12 cellular contexts compared by ENCODE assay signal in genomic region chr1:152926091-152926490, GRCh38. TPM values are rescaled to one million over a fixed set of nuclear protein-coding genes. Genes with fewer than 3 reads are reported as not detected.
DNase-seq lines count a peak whose midpoint lies in the region; ATAC-seq, FAIRE-seq and TF ChIP-seq lines count a peak whose summit lies in the region.
"Had no signal": no experiment of that assay in that cellular context is flagged by ENCODE, and none has a peak within 500 bp of the region (broad histone marks: within the 10 kb centered on the region; RNA-seq: fewer than 3 reads in every experiment).

No MANE protein-coding gene starts in this region.

- no peak overlapping the region for H2AK5ac ChIP-seq in H1 (ENCODE audit: low read depth, low read length)

- H2BK5ac ChIP-seq in H1 (ENCODE audit: low read depth, low read length): no peak overlapping the region

- H3K4me1 Mint-ChIP-seq in activated CD4-positive, alpha-beta T cell treated with anti-CD3 and anti-CD28 coated beads, Interleukin-2, amount 10 ng/mL, durations not matched to agents 24 days and 14 days: no peaks in the 10 kb centered on the region
- no peaks in the 10 kb centered on the region for H3K4me1 Mint-ChIP-seq in activated CD4-positive, alpha-beta T cell treated with anti-CD3 and anti-CD28 coated beads for 36 hours

- H3K79me1 ChIP-seq in H1 (ENCODE audit: low read depth, low read length): no peaks in the 10 kb centered on the region

- H3K4ac ChIP-seq in H1 (replicated peaks; ENCODE audit: insufficient read length, low read depth, low read length): no peak overlapping the region

- H3K23me2 ChIP-seq in H1 (ENCODE audit: low read depth, low read length): no peaks in the 10 kb centered on the region

- peak; percentile 21 to 76 (median 60) for TF ChIP-seq CTCF in H1 (IDR thresholded peaks at IDR 0.05; ENCODE audit: control extremely low read depth in 1 of 3, insufficient read depth in 1 of 3, low read depth in 1 of 3, low read length in 3 of 3)
- peak in 14 of 56 donors; percentile 8 to 40 (median 22) for TF ChIP-seq CTCF in dorsolateral prefrontal cortex (IDR thresholded peaks at IDR 0.05 in 54 of 56, conservative IDR thresholded peaks at IDR 0.05 in 2 of 56; ENCODE audit: low read depth in 1 of 56, partially characterized antibody in 56 of 56)

- FAIRE-seq in H1 (lab: Jason Lieb, UNC): peak; percentile 65

- H2BK15ac ChIP-seq in H1 (ENCODE audit: low read length): no peak overlapping the region

- no peak for ATAC-seq in activated CD4-positive, alpha-beta T cell treated with anti-CD3 and anti-CD28 coated beads for 36 hours
- ATAC-seq in HG03520 (IDR thresholded peaks at IDR 0.05; ENCODE audit: unreplicated experiment) (no peak), HG03521 (IDR thresholded peaks at IDR 0.05; ENCODE audit: unreplicated experiment) (no peak)

- no peak overlapping the region for H4K8ac ChIP-seq in H1 (ENCODE audit: extremely low read depth, insufficient read depth, low read length)

- H3K79me2 ChIP-seq in H1 (ENCODE audit: control insufficient read depth in 1 of 2, insufficient read depth in 2 of 2, low read length in 2 of 2): no peaks in the 10 kb centered on the region

- no peaks in the 10 kb centered on the region for H3K27me3 ChIP-seq in H1 (replicated peaks in 1 of 4; ENCODE audit: control insufficient read depth in 3 of 4, extremely low read depth in 1 of 4, insufficient read depth in 3 of 4, low read length in 3 of 4)
- peaks cover 0 to 11% (median 0%) of the 10 kb centered on the region in 45 donors for H3K27me3 ChIP-seq in dorsolateral prefrontal cortex
- H3K27me3 ChIP-seq: SJSA1, vagina had no signal

- H4K91ac ChIP-seq in H1 (replicated peaks; ENCODE audit: insufficient read length, low read length): no peak overlapping the region

- H3K27ac ChIP-seq in H1 (ENCODE audit: low read depth, low read length): no peak overlapping the region
- no peak overlapping the region for H3K27ac ChIP-seq in dorsolateral prefrontal cortex
- H3K27ac ChIP-seq: SJSA1, vagina had no signal

- no peaks in the 10 kb centered on the region for H3K36me3 Mint-ChIP-seq in activated CD4-positive, alpha-beta T cell treated with anti-CD3 and anti-CD28 coated beads, Interleukin-2, amount 10 ng/mL, durations not matched to agents 24 days and 14 days (ENCODE audit: low read depth)
- H3K36me3 Mint-ChIP-seq in activated CD4-positive, alpha-beta T cell treated with anti-CD3 and anti-CD28 coated beads for 36 hours (ENCODE audit: low read depth): no peaks in the 10 kb centered on the region

- DNase-seq in activated CD4-positive, alpha-beta T cell treated with anti-CD3 and anti-CD28 coated beads, Interleukin-2, amount 10 ng/mL, durations not matched to agents 24 days and 14 days: peak; percentile 50
- no peak for DNase-seq in activated CD4-positive, alpha-beta T cell treated with anti-CD3 and anti-CD28 coated beads for 36 hours
- DNase-seq in Kasumi-1 (lab: John Stamatoyannopoulos, UW) (peak; percentile 1 to 2), H1 (ENCODE audit: low read depth in 1 of 2, low spot score in 2 of 2) (no peak), 8988T (no peak), dorsolateral prefrontal cortex (no peak)
- DNase-seq: activated naive CD4-positive, alpha-beta T cell treated with anti-CD3 and anti-CD28 coated beads, Interleukin-2, amount 50 U/mL, for 16 hours; DMS79 treated with DMSO at 0.1 percent for 48 hours had no signal

- H2BK12ac ChIP-seq in H1 (ENCODE audit: low read depth, low read length): no peak overlapping the region

- no peak overlapping the region for H3K27ac Mint-ChIP-seq in activated CD4-positive, alpha-beta T cell treated with anti-CD3 and anti-CD28 coated beads, Interleukin-2, amount 10 ng/mL, durations not matched to agents 24 days and 14 days
- H3K27ac Mint-ChIP-seq in activated CD4-positive, alpha-beta T cell treated with anti-CD3 and anti-CD28 coated beads for 36 hours: no peak overlapping the region

- H4K20me1 ChIP-seq in H1 (replicated peaks in 1 of 2; ENCODE audit: control insufficient read depth in 1 of 2, insufficient read depth in 2 of 2, low read length in 2 of 2): no peaks in the 10 kb centered on the region

- H3K4me2 ChIP-seq in H1 (ENCODE audit: insufficient read depth in 1 of 2, low read depth in 2 of 2, low read length in 2 of 2): no peak overlapping the region

- H4K5ac ChIP-seq in H1 (ENCODE audit: insufficient read length, low read depth, low read length): no peak overlapping the region

- H3K9me3 ChIP-seq in H1 (ENCODE audit: insufficient read depth in 2 of 2, low read depth in 1 of 2, low read length in 1 of 2): peaks cover 16 to 18% of the 10 kb centered on the region in 2 experiments
- H3K9me3 ChIP-seq: SJSA1, vagina had no signal

- H3K36me3 ChIP-seq in H1 (ENCODE audit: control insufficient read depth in 2 of 4, insufficient read depth in 4 of 4, low read length in 3 of 4): peaks cover 0 to 5% (median 0%) of the 10 kb centered on the region in 4 experiments; a peak in 1 of 8 replicates
- H3K36me3 ChIP-seq: SJSA1, vagina had no signal

- H3K4me3 Mint-ChIP-seq in activated CD4-positive, alpha-beta T cell treated with anti-CD3 and anti-CD28 coated beads, Interleukin-2, amount 10 ng/mL, durations not matched to agents 24 days and 14 days: no peak overlapping the region
- H3K4me3 Mint-ChIP-seq in activated CD4-positive, alpha-beta T cell treated with anti-CD3 and anti-CD28 coated beads for 36 hours: no peak overlapping the region

- TF ChIP-seq POLR2A in H1 (IDR thresholded peaks at IDR 0.05; ENCODE audit: control extremely low read depth in 1 of 2, low read depth in 2 of 2, low read length in 2 of 2): no peak

- no peak overlapping the region for H2BK120ac ChIP-seq in H1 (replicated peaks; ENCODE audit: low read depth, low read length)

- H3K4me1 ChIP-seq in H1 (replicated peaks in 1 of 4; ENCODE audit: control insufficient read depth in 3 of 4, insufficient read depth in 4 of 4, low read length in 3 of 4): no peaks in the 10 kb centered on the region
- H3K4me1 ChIP-seq: SJSA1, vagina had no signal

- POLR2A ChIA-PET in activated CD4-positive, alpha-beta T cell treated with anti-CD3 and anti-CD28 coated beads for 36 hours (lab: Charles Lee): no interaction called here
- POLR2A ChIA-PET in H1 (lab: Charles Lee; ENCODE audit: partially characterized antibody): no interaction called here

- no peaks in the 10 kb centered on the region for H3K9me3 Mint-ChIP-seq in activated CD4-positive, alpha-beta T cell treated with anti-CD3 and anti-CD28 coated beads, Interleukin-2, amount 10 ng/mL, durations not matched to agents 24 days and 14 days
- no peaks in the 10 kb centered on the region for H3K9me3 Mint-ChIP-seq in activated CD4-positive, alpha-beta T cell treated with anti-CD3 and anti-CD28 coated beads for 36 hours (ENCODE audit: low read depth)

- no peak overlapping the region for H3K4me3 ChIP-seq in H1 (ENCODE audit: extremely low read depth in 1 of 4, insufficient read depth in 2 of 4, low read depth in 3 of 4, low read length in 4 of 4)
- H3K4me3 ChIP-seq in dorsolateral prefrontal cortex: no peak overlapping the region
- H3K4me3 ChIP-seq: SJSA1, vagina had no signal

- H3K27me3 Mint-ChIP-seq in activated CD4-positive, alpha-beta T cell treated with anti-CD3 and anti-CD28 coated beads, Interleukin-2, amount 10 ng/mL, durations not matched to agents 24 days and 14 days: peaks cover 2% of the 10 kb centered on the region
- H3K27me3 Mint-ChIP-seq in activated CD4-positive, alpha-beta T cell treated with anti-CD3 and anti-CD28 coated beads for 36 hours: peaks cover 24% of the 10 kb centered on the region

- no peak overlapping the region for H3K18ac ChIP-seq in H1 (ENCODE audit: extremely low read depth, low read length)

- H3K23ac ChIP-seq in H1 (ENCODE audit: insufficient read length): no peak overlapping the region

- no peak overlapping the region for H3K14ac ChIP-seq in H1 (ENCODE audit: insufficient read length)

- CTCF ChIA-PET in activated CD4-positive, alpha-beta T cell treated with anti-CD3 and anti-CD28 coated beads for 36 hours (lab: Charles Lee): interaction anchor here (0.7 kb wide), 1 partner anchor 55 kb away, joined by 3 read pairs; no protein-coding TSS in a partner anchor
- CTCF ChIA-PET in H1 (lab: Charles Lee; ENCODE audit: partially characterized antibody): interaction anchor here (0.8 to 2.1 kb wide), 9 partner anchors 16 to 298 kb away, joined by 3 to 11 read pairs (median 3); partner anchors contain the start of gene SMCP

- no peak overlapping the region for H2BK20ac ChIP-seq in H1 (ENCODE audit: low read length)

- H3K56ac ChIP-seq in H1 (replicated peaks; ENCODE audit: insufficient read length, low read depth, low read length): no peak overlapping the region

- no peak overlapping the region for H2AFZ ChIP-seq in H1 (ENCODE audit: low read length)

- intact Hi-C loops in activated CD4-positive, alpha-beta T cell treated with anti-CD3 and anti-CD28 coated beads, Interleukin-2, amount 10 ng/mL, durations not matched to agents 24 days and 14 days (cut with micrococcal nuclease): no loop called here
- intact Hi-C loops in activated CD4-positive, alpha-beta T cell treated with anti-CD3 and anti-CD28 coated beads for 36 hours (cut with DNase I, micrococcal nuclease): loop anchor here in 1 of 2 experiments (2.0 to 5.0 kb wide), 2 partner anchors 55 to 274 kb away; no protein-coding TSS in a partner anchor
- intact Hi-C loops in dorsolateral prefrontal cortex (cut with DNase I): no loop called here

- peak; percentile 85 to 86 for TF ChIP-seq RAD21 in H1 (IDR thresholded peaks at IDR 0.05 in 1 of 2, conservative IDR thresholded peaks at IDR 0.05 in 1 of 2; ENCODE audit: low read depth in 2 of 2, low read length in 2 of 2)

- no peak for TF ChIP-seq EP300 in H1 (IDR thresholded peaks at IDR 0.05; ENCODE audit: borderline replicate concordance in 1 of 2, low read depth in 2 of 2, low read length in 2 of 2)

- WGBS in H1 (ENCODE audit: extremely low coverage in 1 of 2, insufficient coverage in 1 of 2, insufficient read length in 1 of 2, insufficient replicate concordance in 2 of 2, low coverage in 1 of 2, low lambda C conversion rate in 2 of 2, missing lambda C conversion rate in 1 of 2), 2 experiments: 77% methylated on average over 3 of the region's 3 CpGs; no CpG with 5 or more reads in 1 of the 2 experiments

- no peak overlapping the region for H3K9ac ChIP-seq in H1 (replicated peaks in 1 of 4; ENCODE audit: extremely low read depth in 1 of 4, low read depth in 3 of 4, low read length in 3 of 4)

RNA-seq across cellular contexts. Expression of gene IVL, which starts 17.7 kb away (rescaled TPM):
- total RNA-seq in activated CD4-positive, alpha-beta T cell treated with anti-CD3 and anti-CD28 coated beads, Interleukin-2, amount 10 ng/mL, durations not matched to agents 24 days and 14 days: not detected in 2 replicates
- under 1 TPM in 1 of 2 experiments, not detected in 1; 0.07 TPM for total RNA-seq in activated CD4-positive, alpha-beta T cell treated with anti-CD3 and anti-CD28 coated beads for 36 hours
- not detected in 2 replicates for total RNA-seq in H1 (2021; fragmentation: NEBNext Ultra II Directional; extraction: Animal tissue kit (Norgen Biotek cat#: 25700))
- not detected in 2 replicates for polyA plus RNA-seq in H1 (2011; rRNA removed)
- polyA plus RNA-seq in H1 (2011; cell fraction: cytosol; rRNA removed): not detected
- not detected for polyA plus RNA-seq in H1 (2011; cell fraction: nucleus; rRNA removed)
- polyA plus RNA-seq in H1 (2012, experiment 1 of 2): not detected in 4 replicates
- not detected for polyA plus RNA-seq in H1 (2012, experiment 2 of 2)
- not detected for polyA plus RNA-seq in H1 (2013, experiment 1 of 2)
- not detected for polyA plus RNA-seq in H1 (2013, experiment 2 of 2)
- polyA minus RNA-seq in H1 (2011; rRNA and poly(A)+ RNA removed): not detected in 2 replicates
- not detected for polyA minus RNA-seq in H1 (2011; cell fraction: cytosol; rRNA and poly(A)+ RNA removed)
- not detected for polyA minus RNA-seq in H1 (2011; cell fraction: nucleus; rRNA and poly(A)+ RNA removed)
- total RNA-seq in dorsolateral prefrontal cortex: not detected
- total RNA-seq: SJSA1 had no signal

RNA-seq across cellular contexts. Expression of gene SPRR5, which starts 20.9 kb away (rescaled TPM):
- total RNA-seq in activated CD4-positive, alpha-beta T cell treated with anti-CD3 and anti-CD28 coated beads, Interleukin-2, amount 10 ng/mL, durations not matched to agents 24 days and 14 days: not detected in 2 replicates
- not detected for total RNA-seq in activated CD4-positive, alpha-beta T cell treated with anti-CD3 and anti-CD28 coated beads for 36 hours
- total RNA-seq in H1 (2021; fragmentation: NEBNext Ultra II Directional; extraction: Animal tissue kit (Norgen Biotek cat#: 25700)): not detected in 2 replicates
- not detected in 2 replicates for polyA plus RNA-seq in H1 (2011; rRNA removed)
- polyA plus RNA-seq in H1 (2011; cell fraction: cytosol; rRNA removed): not detected
- polyA plus RNA-seq in H1 (2011; cell fraction: nucleus; rRNA removed): not detected
- polyA plus RNA-seq in H1 (2012, experiment 1 of 2): not detected in 4 replicates
- polyA plus RNA-seq in H1 (2012, experiment 2 of 2): not detected
- not detected for polyA plus RNA-seq in H1 (2013, experiment 1 of 2)
- polyA plus RNA-seq in H1 (2013, experiment 2 of 2): not detected
- polyA minus RNA-seq in H1 (2011; rRNA and poly(A)+ RNA removed): not detected in 2 replicates
- not detected for polyA minus RNA-seq in H1 (2011; cell fraction: cytosol; rRNA and poly(A)+ RNA removed)
- not detected for polyA minus RNA-seq in H1 (2011; cell fraction: nucleus; rRNA and poly(A)+ RNA removed)
- not detected for total RNA-seq in dorsolateral prefrontal cortex
- total RNA-seq: SJSA1, vagina had no signal

RNA-seq across cellular contexts. Expression of gene SPRR4, which starts 44.4 kb away (rescaled TPM):
- total RNA-seq in activated CD4-positive, alpha-beta T cell treated with anti-CD3 and anti-CD28 coated beads, Interleukin-2, amount 10 ng/mL, durations not matched to agents 24 days and 14 days: not detected in 2 replicates
- total RNA-seq in activated CD4-positive, alpha-beta T cell treated with anti-CD3 and anti-CD28 coated beads for 36 hours: not detected
- total RNA-seq in H1 (2021; fragmentation: NEBNext Ultra II Directional; extraction: Animal tissue kit (Norgen Biotek cat#: 25700)): not detected in 2 replicates
- not detected in 2 replicates for polyA plus RNA-seq in H1 (2011; rRNA removed)
- polyA plus RNA-seq in H1 (2011; cell fraction: cytosol; rRNA removed): not detected
- not detected for polyA plus RNA-seq in H1 (2011; cell fraction: nucleus; rRNA removed)
- not detected in 4 replicates for polyA plus RNA-seq in H1 (2012, experiment 1 of 2)
- not detected for polyA plus RNA-seq in H1 (2012, experiment 2 of 2)
- not detected for polyA plus RNA-seq in H1 (2013, experiment 1 of 2)
- not detected for polyA plus RNA-seq in H1 (2013, experiment 2 of 2)
- polyA minus RNA-seq in H1 (2011; rRNA and poly(A)+ RNA removed): not detected in 2 replicates
- not detected for polyA minus RNA-seq in H1 (2011; cell fraction: cytosol; rRNA and poly(A)+ RNA removed)
- polyA minus RNA-seq in H1 (2011; cell fraction: nucleus; rRNA and poly(A)+ RNA removed): not detected
- not detected for total RNA-seq in dorsolateral prefrontal cortex
- total RNA-seq: SJSA1, vagina had no signal

RNA-seq across cellular contexts. Expression of gene SMCP, which starts 48.0 kb away (rescaled TPM):
- not detected in 2 replicates for total RNA-seq in activated CD4-positive, alpha-beta T cell treated with anti-CD3 and anti-CD28 coated beads, Interleukin-2, amount 10 ng/mL, durations not matched to agents 24 days and 14 days
- not detected for total RNA-seq in activated CD4-positive, alpha-beta T cell treated with anti-CD3 and anti-CD28 coated beads for 36 hours
- total RNA-seq in H1 (2021; fragmentation: NEBNext Ultra II Directional; extraction: Animal tissue kit (Norgen Biotek cat#: 25700)): not detected in 2 replicates
- not detected in 2 replicates for polyA plus RNA-seq in H1 (2011; rRNA removed)
- polyA plus RNA-seq in H1 (2011; cell fraction: cytosol; rRNA removed): not detected
- polyA plus RNA-seq in H1 (2011; cell fraction: nucleus; rRNA removed): not detected
- not detected in 4 replicates for polyA plus RNA-seq in H1 (2012, experiment 1 of 2)
- not detected for polyA plus RNA-seq in H1 (2012, experiment 2 of 2)
- polyA plus RNA-seq in H1 (2013, experiment 1 of 2): not detected
- not detected for polyA plus RNA-seq in H1 (2013, experiment 2 of 2)
- not detected in 2 replicates for polyA minus RNA-seq in H1 (2011; rRNA and poly(A)+ RNA removed)
- polyA minus RNA-seq in H1 (2011; cell fraction: cytosol; rRNA and poly(A)+ RNA removed): not detected
- polyA minus RNA-seq in H1 (2011; cell fraction: nucleus; rRNA and poly(A)+ RNA removed): not detected
- total RNA-seq in dorsolateral prefrontal cortex: not detected
- total RNA-seq: SJSA1, vagina had no signal

RNA-seq across cellular contexts. Expression of gene SPRR1A, which starts 57.8 kb away (rescaled TPM):
- not detected in 2 replicates for total RNA-seq in activated CD4-positive, alpha-beta T cell treated with anti-CD3 and anti-CD28 coated beads, Interleukin-2, amount 10 ng/mL, durations not matched to agents 24 days and 14 days
- not detected for total RNA-seq in activated CD4-positive, alpha-beta T cell treated with anti-CD3 and anti-CD28 coated beads for 36 hours
- not detected in 2 replicates for total RNA-seq in H1 (2021; fragmentation: NEBNext Ultra II Directional; extraction: Animal tissue kit (Norgen Biotek cat#: 25700))
- not detected in 2 replicates for polyA plus RNA-seq in H1 (2011; rRNA removed)
- polyA plus RNA-seq in H1 (2011; cell fraction: cytosol; rRNA removed): not detected
- not detected for polyA plus RNA-seq in H1 (2011; cell fraction: nucleus; rRNA removed)
- polyA plus RNA-seq in H1 (2012, experiment 1 of 2): not detected in 4 replicates
- not detected for polyA plus RNA-seq in H1 (2012, experiment 2 of 2)
- not detected for polyA plus RNA-seq in H1 (2013, experiment 1 of 2)
- polyA plus RNA-seq in H1 (2013, experiment 2 of 2): not detected
- polyA minus RNA-seq in H1 (2011; rRNA and poly(A)+ RNA removed): not detected in 2 replicates
- not detected for polyA minus RNA-seq in H1 (2011; cell fraction: cytosol; rRNA and poly(A)+ RNA removed)
- not detected for polyA minus RNA-seq in H1 (2011; cell fraction: nucleus; rRNA and poly(A)+ RNA removed)
- not detected for total RNA-seq in dorsolateral prefrontal cortex
- total RNA-seq: SJSA1 had no signal

Comparison
In these comparisons a context has a peak if more than half of its experiments do, and no peak if none do; other contexts are left out.
1. DNase-seq: peak in activated CD4-positive, alpha-beta T cell treated with anti-CD3 and anti-CD28 coated beads, Interleukin-2, amount 10 ng/mL, durations not matched to agents 24 days and 14 days (single experiment) and Kasumi-1 (2 of 2); none in activated CD4-positive, alpha-beta T cell treated with anti-CD3 and anti-CD28 coated beads for 36 hours (single experiment), H1 (0 of 2), 8988T (single experiment) and dorsolateral prefrontal cortex (0 of 10).